In genomic region chr2:30958571-30959220, GRCh38 we compare ENCODE assay signal across 18 cellular contexts.
"Had no signal": no experiment of that assay in that cellular context is flagged by ENCODE, and none has a peak within 500 bp of the region (broad histone marks: within the 10 kb centered on the region; RNA-seq: fewer than 3 reads in every experiment).

No MANE protein-coding gene starts in this region.

- ATAC-seq: activated T-cell treated with anti-CD3 and anti-CD28 coated beads, Interleukin-2, amount 50 U/mL, for 4 hours; left lobe of liver had no signal

- DNase-seq: activated CD4-positive, alpha-beta T cell treated with anti-CD3 and anti-CD28 coated beads, Interleukin-2, amount 10 ng/mL, durations not matched to agents 7 days and 5 days; activated CD8-positive, alpha-beta memory T cell treated with anti-CD3 and anti-CD28 coated beads, Interleukin-2, amount 50 U/mL, for 4 hours; activated effector memory CD4-positive, alpha-beta T cell treated with Interleukin-2 at 50 U/mL for 16 hours; activated naive CD4-positive, alpha-beta T cell treated with anti-CD3 and anti-CD28 coated beads, Interleukin-2, amount 10 ng/mL, durations not matched to agents 7 days and 5 days; activated T-cell treated with anti-CD3 and anti-CD28 coated beads, Interleukin-2, amount 50 U/mL, for 4 hours; adrenal gland; effector CD8-positive, alpha-beta T cell; foreskin fibroblast; hypothalamus; midbrain; occipital lobe; spleen; stimulated activated naive CD4-positive, alpha-beta T cell treated with Interleukin-2 at 50 U/mL for 16 hours; transverse colon had no signal

- H3K27ac ChIP-seq: adrenal gland, spleen, suprapubic skin, transverse colon had no signal

- H3K27me3 Mint-ChIP-seq: activated CD4-positive, alpha-beta T cell treated with anti-CD3 and anti-CD28 coated beads, Interleukin-2, amount 10 ng/mL, durations not matched to agents 7 days and 5 days; activated naive CD4-positive, alpha-beta T cell treated with anti-CD3 and anti-CD28 coated beads, Interleukin-2, amount 10 ng/mL, durations not matched to agents 7 days and 5 days had no signal

- H3K9me3 ChIP-seq: adrenal gland, spleen, suprapubic skin, transverse colon had no signal

- H3K9me3 Mint-ChIP-seq: activated CD4-positive, alpha-beta T cell treated with anti-CD3 and anti-CD28 coated beads, Interleukin-2, amount 10 ng/mL, durations not matched to agents 7 days and 5 days; activated naive CD4-positive, alpha-beta T cell treated with anti-CD3 and anti-CD28 coated beads, Interleukin-2, amount 10 ng/mL, durations not matched to agents 7 days and 5 days; activated T-cell treated with anti-CD3 and anti-CD28 coated beads, Interleukin-2, amount 50 U/mL, for 4 hours; nephron; T-helper 2 cell treated with Interferon-gamma antibody and Interleukin-4, amounts not matched to agents 5 μg/mL and 100 μg/mL, for 36 hours had no signal

- H3K27me3 ChIP-seq: adrenal gland, spleen had no signal

- H3K4me3 ChIP-seq: adrenal gland, spleen, suprapubic skin, transverse colon had no signal

- H3K36me3 Mint-ChIP-seq: activated naive CD4-positive, alpha-beta T cell treated with anti-CD3 and anti-CD28 coated beads, Interleukin-2, amount 10 ng/mL, durations not matched to agents 7 days and 5 days had no signal

- H3K4me3 Mint-ChIP-seq: activated CD4-positive, alpha-beta T cell treated with anti-CD3 and anti-CD28 coated beads, Interleukin-2, amount 10 ng/mL, durations not matched to agents 7 days and 5 days; activated naive CD4-positive, alpha-beta T cell treated with anti-CD3 and anti-CD28 coated beads, Interleukin-2, amount 10 ng/mL, durations not matched to agents 7 days and 5 days; activated T-cell treated with anti-CD3 and anti-CD28 coated beads, Interleukin-2, amount 50 U/mL, for 4 hours; nephron; T-helper 2 cell treated with Interferon-gamma antibody and Interleukin-4, amounts not matched to agents 5 μg/mL and 100 μg/mL, for 36 hours had no signal

- H3K4me1 Mint-ChIP-seq: activated CD4-positive, alpha-beta T cell treated with anti-CD3 and anti-CD28 coated beads, Interleukin-2, amount 10 ng/mL, durations not matched to agents 7 days and 5 days; activated naive CD4-positive, alpha-beta T cell treated with anti-CD3 and anti-CD28 coated beads, Interleukin-2, amount 10 ng/mL, durations not matched to agents 7 days and 5 days had no signal

- H3K4me1 ChIP-seq: adrenal gland, spleen, suprapubic skin had no signal

- H3K36me3 ChIP-seq: adrenal gland, spleen, suprapubic skin, transverse colon had no signal

- H3K27ac Mint-ChIP-seq: activated CD4-positive, alpha-beta T cell treated with anti-CD3 and anti-CD28 coated beads, Interleukin-2, amount 10 ng/mL, durations not matched to agents 7 days and 5 days; activated naive CD4-positive, alpha-beta T cell treated with anti-CD3 and anti-CD28 coated beads, Interleukin-2, amount 10 ng/mL, durations not matched to agents 7 days and 5 days; nephron; T-helper 2 cell treated with Interferon-gamma antibody and Interleukin-4, amounts not matched to agents 5 μg/mL and 100 μg/mL, for 36 hours had no signal
